ENCODE assay signal across 36 cellular contexts in genomic region chr16:77539336-77539735, GRCh38.
"Had no signal": no experiment of that assay in that cellular context is flagged by ENCODE, and none has a peak within 500 bp of the region (broad histone marks: within the 10 kb centered on the region; RNA-seq: fewer than 3 reads in every experiment).

No MANE protein-coding gene starts in this region.

- H3K4me3 ChIP-seq: cardiac muscle cell had no signal

- H3K4me1 Mint-ChIP-seq: activated B cell treated with CpG ODN at 0.5 μM for 24 hours; activated CD4-positive, alpha-beta T cell treated with anti-CD3 and anti-CD28 coated beads, Interleukin-2, amount 10 ng/mL, durations not matched to agents 24 days and 14 days; activated naive CD4-positive, alpha-beta T cell treated with anti-CD3 and anti-CD28 coated beads, Interleukin-2, amount 10 ng/mL, durations not matched to agents 7 days and 5 days; activated naive CD4-positive, alpha-beta T cell treated with anti-CD3 and anti-CD28 coated beads, Interleukin-2, amount 50 U/mL, for 24 hours; activated naive CD8-positive, alpha-beta T cell treated with anti-CD3 and anti-CD28 coated beads, Interleukin-2, amount 10 ng/mL, durations not matched to agents 7 days and 5 days; activated naive CD8-positive, alpha-beta T cell treated with anti-CD3 and anti-CD28 coated beads, Interleukin-2, amount 50 U/mL, for 24 hours; central memory CD8-positive, alpha-beta T cell had no signal

- H3K27me3 Mint-ChIP-seq: activated B cell treated with CpG ODN at 0.5 μM for 24 hours; activated naive CD4-positive, alpha-beta T cell treated with anti-CD3 and anti-CD28 coated beads, Interleukin-2, amount 10 ng/mL, durations not matched to agents 7 days and 5 days; central memory CD8-positive, alpha-beta T cell had no signal

- H3K9me3 Mint-ChIP-seq: activated B cell treated with CpG ODN at 0.5 μM for 24 hours; activated CD4-positive, alpha-beta memory T cell treated with anti-CD3 and anti-CD28 coated beads for 36 hours; activated CD4-positive, alpha-beta T cell treated with anti-CD3 and anti-CD28 coated beads, Interleukin-2, amount 10 ng/mL, durations not matched to agents 24 days and 14 days; activated CD8-positive, alpha-beta T cell treated with anti-CD3 and anti-CD28 coated beads for 36 hours; activated naive CD4-positive, alpha-beta T cell treated with anti-CD3 and anti-CD28 coated beads, Interleukin-2, amount 10 ng/mL, durations not matched to agents 7 days and 5 days; activated naive CD4-positive, alpha-beta T cell treated with anti-CD3 and anti-CD28 coated beads, Interleukin-2, amount 50 U/mL, for 24 hours; activated naive CD8-positive, alpha-beta T cell treated with anti-CD3 and anti-CD28 coated beads, Interleukin-2, amount 10 ng/mL, durations not matched to agents 7 days and 5 days; activated naive CD8-positive, alpha-beta T cell treated with anti-CD3 and anti-CD28 coated beads, Interleukin-2, amount 50 U/mL, for 24 hours; activated T-helper 2 cell treated with anti-CD3 and anti-CD28 coated beads, Interferon-gamma antibody, Interleukin-2, Interleukin-4, amounts not matched to agents 10 μg/mL and 5 μg/mL and 100 μg/mL, durations not matched to agents 14 hours and 24 hours and 36 hours; brain; central memory CD8-positive, alpha-beta T cell; T-helper 1 cell treated with Interleukin-12 subunit alpha and Interleukin-12 subunit beta and Interleukin-4 antibody, amounts not matched to agents 30 μg/mL and 1 μg/mL, for 36 hours; T-helper 2 cell treated with Interferon-gamma antibody and Interleukin-4, amounts not matched to agents 5 μg/mL and 100 μg/mL, for 36 hours had no signal

- ATAC-seq: activated CD8-positive, alpha-beta T cell treated with anti-CD3 and anti-CD28 coated beads for 36 hours; activated naive CD8-positive, alpha-beta T cell treated with anti-CD3 and anti-CD28 coated beads, Interleukin-2, amount 50 U/mL, for 24 hours had no signal

- H3K27ac ChIP-seq: cardiac muscle cell, VCaP had no signal

- H3K36me3 ChIP-seq: cardiac muscle cell had no signal

- DNase-seq: activated B cell treated with CpG ODN at 0.5 μM for 24 hours; activated CD4-positive, alpha-beta memory T cell treated with anti-CD3 and anti-CD28 coated beads for 36 hours; activated CD4-positive, alpha-beta T cell treated with anti-CD3 and anti-CD28 coated beads for 4 hours; activated CD4-positive, alpha-beta T cell treated with anti-CD3 and anti-CD28 coated beads, Interleukin-2, amount 10 ng/mL, durations not matched to agents 24 days and 14 days; activated CD4-positive, alpha-beta T cell treated with anti-CD3 and anti-CD28 coated beads, Interleukin-2, amount 50 U/mL, for 1 hour; activated CD4-positive, alpha-beta T cell treated with anti-CD3 and anti-CD28 coated beads, Interleukin-2, amount 50 U/mL, for 4 hours; activated CD4-positive, CD25-positive, alpha-beta regulatory T cell treated with anti-CD3 and anti-CD28 coated beads, Interleukin-2, amount 50 U/mL, for 72 hours; activated CD8-positive, alpha-beta memory T cell treated with anti-CD3 and anti-CD28 coated beads, Interleukin-2, amount 50 U/mL, for 4 hours; activated CD8-positive, alpha-beta T cell treated with anti-CD3 and anti-CD28 coated beads for 36 hours; activated effector memory CD4-positive, alpha-beta T cell treated with Interleukin-2 at 50 U/mL for 16 hours; activated gamma-delta T cell; activated naive CD4-positive, alpha-beta T cell treated with anti-CD3 and anti-CD28 coated beads, Interleukin-2, amount 10 ng/mL, durations not matched to agents 7 days and 5 days; activated naive CD4-positive, alpha-beta T cell treated with Interleukin-2 at 50 U/mL for 16 hours; activated naive CD8-positive, alpha-beta T cell treated with anti-CD3 and anti-CD28 coated beads, Interleukin-2, amount 10 ng/mL, durations not matched to agents 7 days and 5 days; activated naive CD8-positive, alpha-beta T cell treated with anti-CD3 and anti-CD28 coated beads, Interleukin-2, amount 50 U/mL, for 24 hours; activated T-cell treated with anti-CD3 and anti-CD28 coated beads for 4 hours; activated T-cell treated with anti-CD3 and anti-CD28 coated beads, Interleukin-2, amount 50 U/mL, for 1 hour; activated T-cell treated with anti-CD3 and anti-CD28 coated beads, Interleukin-2, amount 50 U/mL, for 48 hours; amniotic stem cell; aorta; caudate nucleus; cerebellar nuclear complex; T-helper 1 cell; T-helper 2 cell; T-helper 9 cell had no signal

- H3K36me3 Mint-ChIP-seq: activated CD4-positive, alpha-beta memory T cell treated with anti-CD3 and anti-CD28 coated beads for 36 hours; activated naive CD4-positive, alpha-beta T cell treated with anti-CD3 and anti-CD28 coated beads, Interleukin-2, amount 10 ng/mL, durations not matched to agents 7 days and 5 days; activated naive CD4-positive, alpha-beta T cell treated with anti-CD3 and anti-CD28 coated beads, Interleukin-2, amount 50 U/mL, for 24 hours; activated naive CD8-positive, alpha-beta T cell; activated naive CD8-positive, alpha-beta T cell treated with anti-CD3 and anti-CD28 coated beads, Interleukin-2, amount 10 ng/mL, durations not matched to agents 7 days and 5 days; brain had no signal

- FAIRE-seq: bronchial epithelial cell, TTC549 had no signal

- H3K27ac Mint-ChIP-seq: activated B cell treated with CpG ODN at 0.5 μM for 24 hours; activated CD4-positive, alpha-beta memory T cell treated with anti-CD3 and anti-CD28 coated beads for 36 hours; activated CD4-positive, alpha-beta T cell treated with anti-CD3 and anti-CD28 coated beads, Interleukin-2, amount 10 ng/mL, durations not matched to agents 24 days and 14 days; activated CD8-positive, alpha-beta T cell treated with anti-CD3 and anti-CD28 coated beads for 36 hours; activated naive CD4-positive, alpha-beta T cell treated with anti-CD3 and anti-CD28 coated beads, Interleukin-2, amount 10 ng/mL, durations not matched to agents 7 days and 5 days; activated naive CD4-positive, alpha-beta T cell treated with anti-CD3 and anti-CD28 coated beads, Interleukin-2, amount 50 U/mL, for 24 hours; activated naive CD8-positive, alpha-beta T cell; activated naive CD8-positive, alpha-beta T cell treated with anti-CD3 and anti-CD28 coated beads, Interleukin-2, amount 10 ng/mL, durations not matched to agents 7 days and 5 days; activated naive CD8-positive, alpha-beta T cell treated with anti-CD3 and anti-CD28 coated beads, Interleukin-2, amount 50 U/mL, for 24 hours; activated T-helper 2 cell treated with anti-CD3 and anti-CD28 coated beads, Interferon-gamma antibody, Interleukin-2, Interleukin-4, amounts not matched to agents 10 μg/mL and 5 μg/mL and 100 μg/mL, durations not matched to agents 14 hours and 24 hours and 36 hours; T-helper 1 cell treated with Interleukin-12 subunit alpha and Interleukin-12 subunit beta and Interleukin-4 antibody, amounts not matched to agents 30 μg/mL and 1 μg/mL, for 36 hours; T-helper 2 cell treated with Interferon-gamma antibody and Interleukin-4, amounts not matched to agents 5 μg/mL and 100 μg/mL, for 36 hours had no signal

- H3K4me3 Mint-ChIP-seq: activated B cell treated with CpG ODN at 0.5 μM for 24 hours; activated CD4-positive, alpha-beta memory T cell treated with anti-CD3 and anti-CD28 coated beads for 36 hours; activated CD4-positive, alpha-beta T cell treated with anti-CD3 and anti-CD28 coated beads, Interleukin-2, amount 10 ng/mL, durations not matched to agents 24 days and 14 days; activated CD8-positive, alpha-beta T cell treated with anti-CD3 and anti-CD28 coated beads for 36 hours; activated naive CD4-positive, alpha-beta T cell treated with anti-CD3 and anti-CD28 coated beads, Interleukin-2, amount 10 ng/mL, durations not matched to agents 7 days and 5 days; activated naive CD4-positive, alpha-beta T cell treated with anti-CD3 and anti-CD28 coated beads, Interleukin-2, amount 50 U/mL, for 24 hours; activated naive CD8-positive, alpha-beta T cell; activated naive CD8-positive, alpha-beta T cell treated with anti-CD3 and anti-CD28 coated beads, Interleukin-2, amount 10 ng/mL, durations not matched to agents 7 days and 5 days; activated naive CD8-positive, alpha-beta T cell treated with anti-CD3 and anti-CD28 coated beads, Interleukin-2, amount 50 U/mL, for 24 hours; brain; central memory CD8-positive, alpha-beta T cell; T-helper 1 cell treated with Interleukin-12 subunit alpha and Interleukin-12 subunit beta and Interleukin-4 antibody, amounts not matched to agents 30 μg/mL and 1 μg/mL, for 36 hours; T-helper 2 cell treated with Interferon-gamma antibody and Interleukin-4, amounts not matched to agents 5 μg/mL and 100 μg/mL, for 36 hours had no signal
